9 cellular contexts compared by ENCODE assay signal in the genomic region with DNA sequence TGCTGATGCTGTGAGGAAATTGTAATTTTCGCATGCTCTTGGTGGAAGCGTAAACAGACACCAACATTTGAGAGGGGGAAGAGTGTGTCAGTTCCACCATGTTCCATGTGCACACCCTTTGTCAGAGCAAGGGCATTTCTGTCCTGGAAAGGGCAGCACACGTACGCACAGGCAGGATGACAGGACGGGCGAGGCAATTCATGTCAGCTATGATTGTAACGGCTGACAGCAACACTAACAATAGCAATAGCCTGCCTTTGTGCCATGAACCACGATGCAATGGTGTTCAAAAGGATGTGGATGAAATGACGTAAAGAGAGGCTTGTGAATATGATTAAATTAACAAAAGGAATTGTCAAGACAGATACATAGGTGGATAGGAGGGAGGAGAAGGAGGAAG.
"Had no signal": no experiment of that assay in that cellular context is flagged by ENCODE, and none has a peak within 500 bp of the region (broad histone marks: within the 10 kb centered on the region; RNA-seq: fewer than 3 reads in every experiment).

No MANE protein-coding gene starts in this region.

- H3K36me3 Mint-ChIP-seq: IgD-negative memory B cell had no signal

- H3K4me1 ChIP-seq: HAP-1 had no signal

- H3K9me3 ChIP-seq: HAP-1 had no signal

- DNase-seq: H7, HFFc6, KBM-7 had no signal

- H3K36me3 ChIP-seq: HAP-1 had no signal

- H3K27ac Mint-ChIP-seq: GM23338, HFFc6, IgD-negative memory B cell had no signal

- H3K9me3 Mint-ChIP-seq: IgD-negative memory B cell had no signal

- H3K4me3 ChIP-seq: GM23338, HAP-1 had no signal

- H2AFZ ChIP-seq: GM23338 had no signal

- H3K4me3 Mint-ChIP-seq: GM23338, HFFc6, IgD-negative memory B cell had no signal

- H3K4me2 ChIP-seq: GM23338 had no signal

- H3K27ac ChIP-seq: HL-60 had no signal

- ATAC-seq: GM23338, HCT116, HepG2 had no signal

- FAIRE-seq: HepG2 had no signal
